Comparison of ENCODE assay signal across 27 cellular contexts in genomic region chr6:9708600-9708999, GRCh38.
"Had no signal": no experiment of that assay in that cellular context is flagged by ENCODE, and none has a peak within 500 bp of the region (broad histone marks: within the 10 kb centered on the region; RNA-seq: fewer than 3 reads in every experiment).

No MANE protein-coding gene starts in this region.

- FAIRE-seq: astrocyte, bronchial epithelial cell had no signal

- H3K27ac ChIP-seq: brain microvascular endothelial cell, coronary artery, dorsolateral prefrontal cortex, WERI-Rb-1 had no signal

- H3K36me3 ChIP-seq: brain microvascular endothelial cell, WERI-Rb-1 had no signal

- H3K4me3 ChIP-seq: coronary artery, dorsolateral prefrontal cortex had no signal

- DNase-seq: activated B cell treated with CpG ODN at 0.5 μM for 24 hours; activated CD4-positive, alpha-beta T cell treated with anti-CD3 and anti-CD28 coated beads for 48 hours; activated CD4-positive, alpha-beta T cell treated with anti-CD3 and anti-CD28 coated beads, Interleukin-2, amount 50 U/mL, for 1 hour; activated CD4-positive, alpha-beta T cell treated with anti-CD3 and anti-CD28 coated beads, Interleukin-2, amount 50 U/mL, for 48 hours; activated CD8-positive, alpha-beta memory T cell treated with anti-CD3 and anti-CD28 coated beads for 24 hours; activated CD8-positive, alpha-beta T cell treated with anti-CD3 and anti-CD28 coated beads for 36 hours; activated effector memory CD4-positive, alpha-beta T cell treated with Interleukin-2 at 50 U/mL for 16 hours; activated gamma-delta T cell treated with Interleukin-2 at 50 U/mL for 16 hours; activated naive CD4-positive, alpha-beta T cell treated with anti-CD3 and anti-CD28 coated beads, Interleukin-2, amount 50 U/mL, for 16 hours; activated naive CD4-positive, alpha-beta T cell treated with Interleukin-2 at 50 U/mL for 16 hours; activated T-cell treated with anti-CD3 and anti-CD28 coated beads, Interleukin-2, amount 50 U/mL, for 4 hours; amniotic stem cell; anterior cingulate cortex; brain microvascular endothelial cell; dorsolateral prefrontal cortex; effector memory CD4-positive, alpha-beta T cell; endodermal cell; foreskin fibroblast; head of caudate nucleus; T1000; WERI-Rb-1 had no signal

- H3K27me3 ChIP-seq: brain microvascular endothelial cell had no signal

- ATAC-seq: activated CD4-positive, CD25-positive, alpha-beta regulatory T cell treated with anti-CD3 and anti-CD28 coated beads, Interleukin-2, amount 50 U/mL, for 24 hours; activated CD8-positive, alpha-beta T cell treated with anti-CD3 and anti-CD28 coated beads for 36 hours; activated T-cell treated with anti-CD3 and anti-CD28 coated beads, Interleukin-2, amount 50 U/mL, for 4 hours; activated T-helper 17 cell treated with anti-CD3 and anti-CD28 coated beads, Interleukin-2, amount 50 U/mL, for 72 hours; esophagus mucosa had no signal
